8 cellular contexts compared by ENCODE assay signal in the genomic region with DNA sequence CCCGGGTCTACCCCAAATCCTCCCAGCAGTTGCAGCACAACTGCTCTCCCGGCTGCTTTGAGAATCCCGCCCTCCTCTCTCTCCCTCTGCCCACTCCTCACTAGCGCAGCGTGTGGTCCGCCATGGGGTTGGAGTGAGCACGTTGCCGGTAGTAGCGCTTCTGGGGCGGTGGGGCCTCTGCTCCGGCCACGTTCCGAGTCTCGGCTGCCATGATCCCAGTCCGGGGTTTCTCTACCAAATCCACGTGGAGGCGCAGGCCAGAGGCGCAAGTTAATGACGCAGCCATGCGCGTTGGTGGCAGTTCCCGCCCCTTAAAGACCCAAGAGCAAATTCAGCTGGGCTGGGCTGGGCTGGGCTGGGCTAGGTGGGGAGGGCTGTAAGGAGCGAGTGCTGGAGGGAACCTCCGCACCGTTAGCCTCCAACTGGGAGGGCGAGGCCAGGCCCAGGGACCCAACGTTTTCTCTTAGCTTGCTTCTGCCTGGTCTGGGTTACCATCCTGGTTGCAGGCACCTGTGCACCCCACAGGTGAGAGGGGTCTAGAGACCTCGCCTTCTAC. TPM values are rescaled to one million over a fixed set of nuclear protein-coding genes. Genes with fewer than 3 reads are reported as not detected.
A peak's percentile ranks its signal among the peaks of the same experiment; 100 is the strongest.
DNase-seq lines count a peak whose midpoint lies in the region; FAIRE-seq and TF ChIP-seq lines count a peak whose summit lies in the region.

A gene (minus strand): TSS at position 233 of the 556 bp plus-strand sequence. CDS start 22 bp downstream, at position 211.

- H3K36me3 ChIP-seq in Loucy (ENCODE audit: insufficient read depth, low read length) (no peaks in the 10 kb centered on the region), neural progenitor cell (no peaks in the 10 kb centered on the region)

- FAIRE-seq in H54 (lab: Jason Lieb, UNC): no peak

- H3K4me3 ChIP-seq in Loucy (ENCODE audit: low read length, poor library complexity, severe bottlenecking): peak within 1 kb of the TSS; percentile 80
- peak within 1 kb of the TSS; percentile 69 to 100 for H3K4me3 ChIP-seq in foreskin fibroblast (ENCODE audit: low read depth in 1 of 2, low read length in 2 of 2)
- H3K4me3 ChIP-seq in neural progenitor cell: peak within 1 kb of the TSS; percentile 72

- H3K9me3 ChIP-seq in Loucy (ENCODE audit: insufficient read depth, low read depth, low read length) (no peaks in the 10 kb centered on the region), neural progenitor cell (ENCODE audit: low read depth) (no peaks in the 10 kb centered on the region)

- H3K9me2 ChIP-seq in Loucy (replicated peaks; ENCODE audit: low read depth, low read length): no peaks in the 10 kb centered on the region

- peak within 1 kb of the TSS; percentile 95 for H3K4me3 Mint-ChIP-seq in neural progenitor cell

- TF ChIP-seq CTCF in Loucy (conservative IDR thresholded peaks at IDR 0.05; ENCODE audit: low read length) (no peak), foreskin fibroblast (IDR thresholded peaks at IDR 0.05; ENCODE audit: low read depth, low read length) (no peak), neural progenitor cell (IDR thresholded peaks at IDR 0.05) (no peak)

- H3K27me3 Mint-ChIP-seq in neural progenitor cell (ENCODE audit: insufficient read depth, low read depth): peaks cover 5% of the 10 kb centered on the region

- H3K4me1 ChIP-seq in Loucy (ENCODE audit: insufficient read depth, low read length, poor library complexity, severe bottlenecking): peaks cover 11% of the 10 kb centered on the region
- peaks cover 8% of the 10 kb centered on the region for H3K4me1 ChIP-seq in neural progenitor cell

- H3K4me1 Mint-ChIP-seq in neural progenitor cell: peaks cover 20% of the 10 kb centered on the region

- peak within 1 kb of the TSS; percentile 95 for H3K4me2 ChIP-seq in Loucy (ENCODE audit: low read depth, low read length, poor library complexity, severe bottlenecking)
- H3K4me2 ChIP-seq in neural progenitor cell: peak within 1 kb of the TSS; percentile 95

- H3K9ac ChIP-seq in Loucy (ENCODE audit: low read depth, low read length, poor library complexity, severe bottlenecking) (peak within 1 kb of the TSS; percentile 95), neural progenitor cell (peak within 1 kb of the TSS; percentile 77)

- H2AFZ ChIP-seq in Loucy (ENCODE audit: low read length) (peak within 1 kb of the TSS; percentile 80), neural progenitor cell (replicated peaks) (peak within 1 kb of the TSS; percentile 90)

- peaks cover 12% of the 10 kb centered on the region for H3K36me3 Mint-ChIP-seq in neural progenitor cell

- H3K27me3 ChIP-seq in Loucy (ENCODE audit: insufficient read depth, low read length, poor library complexity, severe bottlenecking) (no peaks in the 10 kb centered on the region), neural progenitor cell (peaks cover 21% of the 10 kb centered on the region)

- no peaks in the 10 kb centered on the region for H3F3A ChIP-seq in Loucy (ENCODE audit: low read depth)
- H3F3A ChIP-seq in neural progenitor cell (ENCODE audit: low read depth): peaks cover 24% of the 10 kb centered on the region

- TF ChIP-seq POLR2A in H54 (IDR thresholded peaks at IDR 0.05; ENCODE audit: low read depth, low read length): peak; percentile 44; the same call in 1 of the 2 replicates

- H3K27ac Mint-ChIP-seq in neural progenitor cell: peak within 1 kb of the TSS; percentile 94

- peaks cover 17% of the 10 kb centered on the region for H3K79me2 ChIP-seq in Loucy (ENCODE audit: insufficient read depth, low read length)
- peaks cover 8% of the 10 kb centered on the region for H3K79me2 ChIP-seq in neural progenitor cell (ENCODE audit: low read depth)

- DNase-seq in ELF-1 (ENCODE audit: low read depth, low spot score) (peak; percentile 99), H54 (ENCODE audit: insufficient read length, low spot score) (peak; percentile 91), SHP77 treated with DMSO at 0.1 percent for 48 hours (lab: John Stamatoyannopoulos, UW) (peak; percentile 87), activated gamma-delta T cell treated with Interleukin-2 at 50 U/mL for 16 hours (peak; percentile 80), foreskin fibroblast (peak; percentile 96 to 99), neural progenitor cell (ENCODE audit: low spot score) (peak; percentile 97), stromal cell of bone marrow (ENCODE audit: low read depth) (peak; percentile 95)

- peaks cover 2% of the 10 kb centered on the region for H3K9me3 Mint-ChIP-seq in neural progenitor cell

- H4K20me1 ChIP-seq in Loucy (ENCODE audit: insufficient read depth, low read length, poor library complexity, severe bottlenecking) (no peaks in the 10 kb centered on the region), neural progenitor cell (ENCODE audit: low read depth) (peaks cover 6% of the 10 kb centered on the region)

- peak within 1 kb of the TSS; percentile 92 for H3K27ac ChIP-seq in neural progenitor cell

RNA-seq across cellular contexts. Expression of the gene that starts here (rescaled TPM):
- 4.5 and 5.6 TPM in 2 replicates for total RNA-seq in neural progenitor cell (ENCODE audit: low replicate concordance)

Comparison
In these comparisons a context has a peak if more than half of its experiments do, and no peak if none do; other contexts are left out.
1. Peak in every context shown above with its lines: DNase-seq, H3K4me3 ChIP-seq and H3K27ac ChIP-seq.